18 cellular contexts compared by ENCODE assay signal in genomic region chr19:21593934-21594844, GRCh38.
A peak's percentile ranks its signal among the peaks of the same experiment; 100 is the strongest.
DNase-seq lines count a peak whose midpoint lies in the region; ATAC-seq, FAIRE-seq and TF ChIP-seq lines count a peak whose summit lies in the region.
"Had no signal": no experiment of that assay in that cellular context is flagged by ENCODE, and none has a peak within 500 bp of the region (broad histone marks: within the 10 kb centered on the region; RNA-seq: fewer than 3 reads in every experiment).

No MANE protein-coding gene starts in this region.

- 52 to 60% methylated on average over 3 of the region's 3 CpGs for WGBS in pancreas, 2 donors

- H3K9ac ChIP-seq in DND-41 (ENCODE audit: low read depth, low read length), result no peak overlapping the region

- H3K79me2 ChIP-seq in DND-41 (ENCODE audit: insufficient read depth, low read length), result peaks cover 3% of the 10 kb centered on the region; the same call in 1 of the 2 replicates

- H3K4me1 ChIP-seq in DND-41 (ENCODE audit: insufficient read depth, low read length) (peaks cover 10% of the 10 kb centered on the region), pancreas (peaks cover 0 to 9% (median 9%) of the 10 kb centered on the region in 3 donors)

- no peak overlapping the region for H3K4me2 ChIP-seq in DND-41 (ENCODE audit: insufficient read depth, low read length)

- intact Hi-C loops in left cardiac atrium (cut with DNase I), result no loop called here
- intact Hi-C loops in pancreas (cut with DNase I), result no loop called here

- no peak for DNase-seq in DND-41
- peak; percentile 86 for DNase-seq in SKM-1 (lab: John Stamatoyannopoulos, UW; ENCODE audit: unreplicated experiment)
- DNase-seq in left cardiac atrium, result no peak
- DNase-seq in pancreas, result peak in 1 of 6 donors; percentile 9
- DNase-seq in activated CD8-positive, alpha-beta memory T cell treated with anti-CD3 and anti-CD28 coated beads, Interleukin-2, amount 10 ng/mL, durations not matched to agents 7 days and 5 days, result no peak
- no peak for DNase-seq in amygdala (lab: John Stamatoyannopoulos, UW)
- DNase-seq: activated CD8-positive, alpha-beta T cell treated with anti-CD3 and anti-CD28 coated beads, Interleukin-2, amount 10 ng/mL, durations not matched to agents 7 days and 5 days; NCI-H1417 treated with DMSO at 0.1 percent for 48 hours; NCI-H446; nephron progenitor cell; stimulated activated CD4-positive, alpha-beta T cell treated with anti-CD3 and anti-CD28 coated beads, Interleukin-1b, Interleukin-23, amount 100 ng/mL, for 48 hours had no signal

- H3K36me3 Mint-ChIP-seq in activated CD8-positive, alpha-beta memory T cell treated with anti-CD3 and anti-CD28 coated beads, Interleukin-2, amount 10 ng/mL, durations not matched to agents 7 days and 5 days, result no peaks in the 10 kb centered on the region

- peaks cover 9% of the 10 kb centered on the region for H3K9me3 Mint-ChIP-seq in activated CD8-positive, alpha-beta memory T cell treated with anti-CD3 and anti-CD28 coated beads, Interleukin-2, amount 10 ng/mL, durations not matched to agents 7 days and 5 days (ENCODE audit: low read depth)

- no peak for FAIRE-seq in pancreas (lab: Jason Lieb, UNC)

- H4K20me1 ChIP-seq in DND-41 (ENCODE audit: insufficient read depth, low read length), result no peaks in the 10 kb centered on the region

- H3K4me3 ChIP-seq in DND-41 (ENCODE audit: low read depth in 1 of 2, low read length in 2 of 2) (no peak overlapping the region), pancreas (no peak overlapping the region)
- H3K4me3 ChIP-seq: SK-N-MC, thoracic aorta had no signal

- no peak overlapping the region for H3K27ac Mint-ChIP-seq in activated CD8-positive, alpha-beta memory T cell treated with anti-CD3 and anti-CD28 coated beads, Interleukin-2, amount 10 ng/mL, durations not matched to agents 7 days and 5 days
- H3K27ac Mint-ChIP-seq: activated CD8-positive, alpha-beta T cell treated with anti-CD3 and anti-CD28 coated beads, Interleukin-2, amount 10 ng/mL, durations not matched to agents 7 days and 5 days; activated T-helper 2 cell treated with anti-CD3 and anti-CD28 coated beads, Interferon-gamma antibody, Interleukin-2, Interleukin-4, amounts not matched to agents 10 μg/mL and 5 μg/mL and 100 μg/mL, durations not matched to agents 14 hours and 24 hours and 36 hours; IgD-negative memory B cell; nephron progenitor cell had no signal

- no peak for ATAC-seq in DND-41 (ENCODE audit: insufficient read depth, low read depth)
- ATAC-seq in left cardiac atrium, result peak; percentile 35 to 53
- ATAC-seq in pancreas, result peak; percentile 45 to 58 (median 48)
- no peak for ATAC-seq in activated CD8-positive, alpha-beta memory T cell treated with anti-CD3 and anti-CD28 coated beads, Interleukin-2, amount 10 ng/mL, durations not matched to agents 7 days and 5 days
- no peak for ATAC-seq in GM21825 (IDR thresholded peaks at IDR 0.05; ENCODE audit: unreplicated experiment)
- no peak for ATAC-seq in HG03039 (IDR thresholded peaks at IDR 0.05; ENCODE audit: unreplicated experiment)
- ATAC-seq: activated CD8-positive, alpha-beta T cell treated with anti-CD3 and anti-CD28 coated beads, Interleukin-2, amount 10 ng/mL, durations not matched to agents 7 days and 5 days had no signal

- H3K27ac ChIP-seq in DND-41 (ENCODE audit: low read length) (0 out of 2 replicates have a peak overlapping the region, but pooled peaks have one; percentile 0), pancreas (peak overlapping the region in 3 of 4 donors; percentile 40 to 57 (median 45))
- H3K27ac ChIP-seq: SK-N-MC, thoracic aorta, VCaP had no signal

- H3K4me1 Mint-ChIP-seq in activated CD8-positive, alpha-beta memory T cell treated with anti-CD3 and anti-CD28 coated beads, Interleukin-2, amount 10 ng/mL, durations not matched to agents 7 days and 5 days, result no peaks in the 10 kb centered on the region
- H3K4me1 Mint-ChIP-seq: IgD-negative memory B cell, nephron progenitor cell had no signal

- CTCF ChIA-PET in activated CD8-positive, alpha-beta memory T cell treated with anti-CD3 and anti-CD28 coated beads, Interleukin-2, amount 10 ng/mL, durations not matched to agents 7 days and 5 days (lab: Charles Lee), result no interaction called here

- TF ChIP-seq CTCF in DND-41 (IDR thresholded peaks at IDR 0.05; ENCODE audit: borderline replicate concordance, extremely low read depth, low read length, poor library complexity, severe bottlenecking) (no peak), pancreas (IDR thresholded peaks at IDR 0.05) (no peak)

- H3K36me3 ChIP-seq in DND-41 (ENCODE audit: insufficient read depth, low read length) (peaks cover 14% of the 10 kb centered on the region), pancreas (peaks cover 0 to 6% (median 0%) of the 10 kb centered on the region in 3 donors)
- H3K36me3 ChIP-seq: thoracic aorta had no signal

- no peak overlapping the region for H3K4me3 Mint-ChIP-seq in activated CD8-positive, alpha-beta memory T cell treated with anti-CD3 and anti-CD28 coated beads, Interleukin-2, amount 10 ng/mL, durations not matched to agents 7 days and 5 days
- H3K4me3 Mint-ChIP-seq: activated CD8-positive, alpha-beta T cell treated with anti-CD3 and anti-CD28 coated beads, Interleukin-2, amount 10 ng/mL, durations not matched to agents 7 days and 5 days; nephron progenitor cell had no signal

- no peaks in the 10 kb centered on the region for H3K27me3 Mint-ChIP-seq in activated CD8-positive, alpha-beta memory T cell treated with anti-CD3 and anti-CD28 coated beads, Interleukin-2, amount 10 ng/mL, durations not matched to agents 7 days and 5 days
- H3K27me3 Mint-ChIP-seq: IgD-negative memory B cell had no signal

- H2AFZ ChIP-seq in DND-41 (ENCODE audit: low read depth, low read length), result no peak overlapping the region

- H3K9me3 ChIP-seq in DND-41 (ENCODE audit: insufficient read depth, low read length, severe bottlenecking), result no peaks in the 10 kb centered on the region
- H3K9me3 ChIP-seq in pancreas, result no peaks in the 10 kb centered on the region
- H3K9me3 ChIP-seq: thoracic aorta had no signal

- no peaks in the 10 kb centered on the region for H3K27me3 ChIP-seq in DND-41 (ENCODE audit: insufficient read depth, low read length, poor library complexity)
- no peaks in the 10 kb centered on the region for H3K27me3 ChIP-seq in pancreas

Comparison
In these comparisons a context has a peak if more than half of its experiments do, and no peak if none do; other contexts are left out.
1. ATAC-seq: peak in left cardiac atrium (2 of 2) and pancreas (4 of 4); none in DND-41 (single experiment), activated CD8-positive, alpha-beta memory T cell treated with anti-CD3 and anti-CD28 coated beads, Interleukin-2, amount 10 ng/mL, durations not matched to agents 7 days and 5 days (single experiment), GM21825 (single experiment) and HG03039 (single experiment).